Comparison of ENCODE assay signal across 3 cellular contexts in the genomic region with DNA sequence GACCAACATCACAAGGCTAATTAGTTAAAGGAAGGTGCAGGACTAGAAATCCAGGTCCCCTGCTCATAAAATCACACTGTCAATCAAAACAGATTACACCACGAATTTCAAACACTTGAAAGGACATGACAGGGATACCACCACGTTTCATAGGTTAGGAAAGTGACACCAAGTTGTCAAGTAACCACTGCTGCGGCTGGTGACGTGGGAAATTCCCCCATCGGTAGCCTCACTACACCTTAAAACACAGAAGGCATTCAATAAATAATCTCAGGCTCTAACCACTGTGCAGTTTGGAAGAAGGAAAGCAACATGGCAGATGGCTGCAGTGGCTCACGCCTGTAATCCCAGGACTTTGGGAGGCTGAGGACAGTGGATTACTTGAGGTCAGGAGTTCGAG. TPM values are rescaled to one million over a fixed set of nuclear protein-coding genes. Genes with fewer than 3 reads are reported as not detected.
"Had no signal": no experiment of that assay in that cellular context is flagged by ENCODE, and none has a peak within 500 bp of the region (broad histone marks: within the 10 kb centered on the region; RNA-seq: fewer than 3 reads in every experiment).

No MANE protein-coding gene starts in this region.

RNA-seq across cellular contexts. Expression of gene LIMS4, which starts 3.7 kb away (rescaled TPM):
- total RNA-seq: activated CD4-positive, alpha-beta T cell treated with anti-CD3 and anti-CD28 coated beads, Interleukin-2, amount 10 ng/mL, durations not matched to agents 24 days and 14 days; activated CD4-positive, alpha-beta T cell treated with anti-CD3 and anti-CD28 coated beads, Interleukin-2, amount 10 ng/mL, durations not matched to agents 7 days and 5 days; WTC11 had no signal
